In the genomic region with DNA sequence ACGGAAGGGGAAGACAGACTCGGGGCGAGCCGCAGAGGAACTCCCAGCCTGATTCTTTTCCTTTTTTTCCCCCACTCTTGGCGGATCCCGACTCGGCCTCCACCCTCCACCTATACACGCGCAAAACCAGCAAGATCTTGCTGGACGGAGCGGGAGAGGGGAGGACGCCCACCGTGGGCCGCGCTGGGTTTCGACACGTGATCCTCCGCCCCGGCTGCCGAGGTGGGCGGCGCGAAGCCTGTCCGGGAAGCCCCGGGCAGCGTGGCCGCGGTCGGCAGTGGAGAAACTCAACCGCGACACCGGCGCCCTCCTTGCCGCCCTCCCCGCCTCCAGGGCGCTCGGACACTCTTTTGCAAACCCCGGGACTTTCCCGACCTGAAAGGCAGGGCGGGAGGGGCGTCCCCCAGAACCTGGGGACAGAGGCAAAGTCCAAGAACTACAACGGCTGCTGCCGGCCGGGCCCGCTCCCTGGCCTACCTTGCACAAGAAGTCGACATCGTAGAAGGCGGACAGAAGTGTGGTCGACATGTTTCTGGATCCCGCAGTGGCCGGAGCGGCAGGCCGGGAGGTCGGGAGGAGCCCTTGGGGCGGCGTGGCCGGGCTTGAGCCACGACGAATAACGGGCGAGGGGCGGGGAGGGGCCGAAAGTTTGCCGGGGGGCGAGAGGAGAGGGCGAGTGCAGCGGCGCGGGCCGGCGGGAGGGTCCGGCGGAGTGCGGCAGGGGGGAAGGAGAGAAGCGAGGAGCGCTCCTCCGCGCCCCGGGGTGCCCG, we compare ENCODE assay signal across 1 cellular context.
A peak's percentile ranks its signal among the peaks of the same experiment; 100 is the strongest.
TF ChIP-seq lines count a peak whose summit lies in the region.

No MANE protein-coding gene starts in this region.

TF ChIP-seq in HepG2, 621 proteins besides CTCF, POLR2A, EP300 and RAD21 (continued from another document and continues in another):
- TF ChIP-seq LCORL (IDR thresholded peaks at IDR 0.05) (no peak), LCORL (CRISPR knock-in tag; IDR thresholded peaks at IDR 0.05) (peak; percentile 80), ZFX (CRISPR knock-in tag; IDR thresholded peaks at IDR 0.05; ENCODE audit: low read depth) (peak; percentile 84), ZNF619 (CRISPR knock-in tag; IDR thresholded peaks at IDR 0.05) (no peak), KAT7 (CRISPR knock-in tag; IDR thresholded peaks at IDR 0.05; ENCODE audit: borderline replicate concordance) (peak; percentile 90), NFE2L2 (IDR thresholded peaks at IDR 0.05; ENCODE audit: low read length) (no peak), FOXA1 (IDR thresholded peaks at IDR 0.05) (no peak), FOXA1 (CRISPR knock-in tag; IDR thresholded peaks at IDR 0.05) (no peak), ZNF484 (CRISPR knock-in tag; IDR thresholded peaks at IDR 0.05; ENCODE audit: borderline replicate concordance, low read depth) (peak; percentile 71), SPEN (CRISPR knock-in tag; IDR thresholded peaks at IDR 0.05; ENCODE audit: low read depth) (peak; percentile 63), ZMYM3 (CRISPR knock-in tag; IDR thresholded peaks at IDR 0.05) (no peak; the same call in 1 of the 2 replicates), ZNF569 (CRISPR knock-in tag; IDR thresholded peaks at IDR 0.05; ENCODE audit: borderline replicate concordance) (no peak), SUZ12 (IDR thresholded peaks at IDR 0.05; ENCODE audit: low read depth, low read length) (no peak), MEIS1 (CRISPR knock-in tag; IDR thresholded peaks at IDR 0.05; ENCODE audit: borderline replicate concordance) (no peak; the same call in 1 of the 2 replicates), KDM5A (IDR thresholded peaks at IDR 0.05; ENCODE audit: borderline replicate concordance, low read length) (no peak), ARNT2 (CRISPR knock-in tag; IDR thresholded peaks at IDR 0.05; ENCODE audit: low read depth) (no peak; the same call in none of the 2 replicates), ZNF3 (CRISPR knock-in tag; IDR thresholded peaks at IDR 0.05) (no peak), SMAD1 (CRISPR knock-in tag; IDR thresholded peaks at IDR 0.05; ENCODE audit: borderline replicate concordance, low read depth) (no peak), ZNF460 (CRISPR knock-in tag; IDR thresholded peaks at IDR 0.05; ENCODE audit: borderline replicate concordance) (no peak), IKZF1 (IDR thresholded peaks at IDR 0.05) (no peak), NBN (conservative IDR thresholded peaks at IDR 0.05) (no peak), ZNF878 (CRISPR knock-in tag; IDR thresholded peaks at IDR 0.05) (no peak), ZNF703 (CRISPR knock-in tag; IDR thresholded peaks at IDR 0.05; ENCODE audit: borderline replicate concordance) (no peak), ZNF326 (CRISPR knock-in tag; IDR thresholded peaks at IDR 0.05; ENCODE audit: borderline replicate concordance) (no peak), ZNF354B (CRISPR knock-in tag; IDR thresholded peaks at IDR 0.05) (no peak)
- TF ChIP-seq, protein P1, sequence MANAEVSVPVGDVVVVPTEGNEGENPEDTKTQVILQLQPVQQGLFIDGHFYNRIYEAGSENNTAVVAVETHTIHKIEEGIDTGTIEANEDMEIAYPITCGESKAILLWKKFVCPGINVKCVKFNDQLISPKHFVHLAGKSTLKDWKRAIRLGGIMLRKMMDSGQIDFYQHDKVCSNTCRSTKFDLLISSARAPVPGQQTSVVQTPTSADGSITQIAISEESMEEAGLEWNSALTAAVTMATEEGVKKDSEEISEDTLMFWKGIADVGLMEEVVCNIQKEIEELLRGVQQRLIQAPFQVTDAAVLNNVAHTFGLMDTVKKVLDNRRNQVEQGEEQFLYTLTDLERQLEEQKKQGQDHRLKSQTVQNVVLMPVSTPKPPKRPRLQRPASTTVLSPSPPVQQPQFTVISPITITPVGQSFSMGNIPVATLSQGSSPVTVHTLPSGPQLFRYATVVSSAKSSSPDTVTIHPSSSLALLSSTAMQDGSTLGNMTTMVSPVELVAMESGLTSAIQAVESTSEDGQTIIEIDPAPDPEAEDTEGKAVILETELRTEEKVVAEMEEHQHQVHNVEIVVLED (CRISPR knock-in tag; IDR thresholded peaks at IDR 0.05; ENCODE audit: borderline replicate concordance) = no peak; the same call in 1 of the 2 replicates
- TF ChIP-seq, protein P2, sequence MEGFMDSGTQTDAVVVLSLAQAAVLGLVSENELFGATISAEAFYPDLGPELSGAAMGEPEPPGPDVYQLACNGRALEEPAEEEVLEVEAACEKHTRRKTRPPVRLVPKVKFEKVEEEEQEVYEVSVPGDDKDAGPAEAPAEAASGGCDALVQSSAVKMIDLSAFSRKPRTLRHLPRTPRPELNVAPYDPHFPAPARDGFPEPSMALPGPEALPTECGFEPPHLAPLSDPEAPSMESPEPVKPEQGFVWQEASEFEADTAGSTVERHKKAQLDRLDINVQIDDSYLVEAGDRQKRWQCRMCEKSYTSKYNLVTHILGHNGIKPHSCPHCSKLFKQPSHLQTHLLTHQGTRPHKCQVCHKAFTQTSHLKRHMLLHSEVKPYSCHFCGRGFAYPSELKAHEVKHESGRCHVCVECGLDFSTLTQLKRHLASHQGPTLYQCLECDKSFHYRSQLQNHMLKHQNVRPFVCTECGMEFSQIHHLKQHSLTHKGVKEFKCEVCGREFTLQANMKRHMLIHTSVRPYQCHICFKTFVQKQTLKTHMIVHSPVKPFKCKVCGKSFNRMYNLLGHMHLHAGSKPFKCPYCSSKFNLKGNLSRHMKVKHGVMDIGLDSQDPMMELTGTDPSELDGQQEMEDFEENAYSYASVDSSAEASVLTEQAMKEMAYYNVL (CRISPR knock-in tag; IDR thresholded peaks at IDR 0.05; ENCODE audit: borderline replicate concordance) = no peak
- TF ChIP-seq, protein P3, sequence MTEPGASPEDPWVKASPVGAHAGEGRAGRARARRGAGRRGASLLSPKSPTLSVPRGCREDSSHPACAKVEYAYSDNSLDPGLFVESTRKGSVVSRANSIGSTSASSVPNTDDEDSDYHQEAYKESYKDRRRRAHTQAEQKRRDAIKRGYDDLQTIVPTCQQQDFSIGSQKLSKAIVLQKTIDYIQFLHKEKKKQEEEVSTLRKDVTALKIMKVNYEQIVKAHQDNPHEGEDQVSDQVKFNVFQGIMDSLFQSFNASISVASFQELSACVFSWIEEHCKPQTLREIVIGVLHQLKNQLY (CRISPR knock-in tag; IDR thresholded peaks at IDR 0.05) = 0 out of 2 replicates have a peak, but pooled peaks have one; percentile 11
- TF ChIP-seq, protein P4, sequence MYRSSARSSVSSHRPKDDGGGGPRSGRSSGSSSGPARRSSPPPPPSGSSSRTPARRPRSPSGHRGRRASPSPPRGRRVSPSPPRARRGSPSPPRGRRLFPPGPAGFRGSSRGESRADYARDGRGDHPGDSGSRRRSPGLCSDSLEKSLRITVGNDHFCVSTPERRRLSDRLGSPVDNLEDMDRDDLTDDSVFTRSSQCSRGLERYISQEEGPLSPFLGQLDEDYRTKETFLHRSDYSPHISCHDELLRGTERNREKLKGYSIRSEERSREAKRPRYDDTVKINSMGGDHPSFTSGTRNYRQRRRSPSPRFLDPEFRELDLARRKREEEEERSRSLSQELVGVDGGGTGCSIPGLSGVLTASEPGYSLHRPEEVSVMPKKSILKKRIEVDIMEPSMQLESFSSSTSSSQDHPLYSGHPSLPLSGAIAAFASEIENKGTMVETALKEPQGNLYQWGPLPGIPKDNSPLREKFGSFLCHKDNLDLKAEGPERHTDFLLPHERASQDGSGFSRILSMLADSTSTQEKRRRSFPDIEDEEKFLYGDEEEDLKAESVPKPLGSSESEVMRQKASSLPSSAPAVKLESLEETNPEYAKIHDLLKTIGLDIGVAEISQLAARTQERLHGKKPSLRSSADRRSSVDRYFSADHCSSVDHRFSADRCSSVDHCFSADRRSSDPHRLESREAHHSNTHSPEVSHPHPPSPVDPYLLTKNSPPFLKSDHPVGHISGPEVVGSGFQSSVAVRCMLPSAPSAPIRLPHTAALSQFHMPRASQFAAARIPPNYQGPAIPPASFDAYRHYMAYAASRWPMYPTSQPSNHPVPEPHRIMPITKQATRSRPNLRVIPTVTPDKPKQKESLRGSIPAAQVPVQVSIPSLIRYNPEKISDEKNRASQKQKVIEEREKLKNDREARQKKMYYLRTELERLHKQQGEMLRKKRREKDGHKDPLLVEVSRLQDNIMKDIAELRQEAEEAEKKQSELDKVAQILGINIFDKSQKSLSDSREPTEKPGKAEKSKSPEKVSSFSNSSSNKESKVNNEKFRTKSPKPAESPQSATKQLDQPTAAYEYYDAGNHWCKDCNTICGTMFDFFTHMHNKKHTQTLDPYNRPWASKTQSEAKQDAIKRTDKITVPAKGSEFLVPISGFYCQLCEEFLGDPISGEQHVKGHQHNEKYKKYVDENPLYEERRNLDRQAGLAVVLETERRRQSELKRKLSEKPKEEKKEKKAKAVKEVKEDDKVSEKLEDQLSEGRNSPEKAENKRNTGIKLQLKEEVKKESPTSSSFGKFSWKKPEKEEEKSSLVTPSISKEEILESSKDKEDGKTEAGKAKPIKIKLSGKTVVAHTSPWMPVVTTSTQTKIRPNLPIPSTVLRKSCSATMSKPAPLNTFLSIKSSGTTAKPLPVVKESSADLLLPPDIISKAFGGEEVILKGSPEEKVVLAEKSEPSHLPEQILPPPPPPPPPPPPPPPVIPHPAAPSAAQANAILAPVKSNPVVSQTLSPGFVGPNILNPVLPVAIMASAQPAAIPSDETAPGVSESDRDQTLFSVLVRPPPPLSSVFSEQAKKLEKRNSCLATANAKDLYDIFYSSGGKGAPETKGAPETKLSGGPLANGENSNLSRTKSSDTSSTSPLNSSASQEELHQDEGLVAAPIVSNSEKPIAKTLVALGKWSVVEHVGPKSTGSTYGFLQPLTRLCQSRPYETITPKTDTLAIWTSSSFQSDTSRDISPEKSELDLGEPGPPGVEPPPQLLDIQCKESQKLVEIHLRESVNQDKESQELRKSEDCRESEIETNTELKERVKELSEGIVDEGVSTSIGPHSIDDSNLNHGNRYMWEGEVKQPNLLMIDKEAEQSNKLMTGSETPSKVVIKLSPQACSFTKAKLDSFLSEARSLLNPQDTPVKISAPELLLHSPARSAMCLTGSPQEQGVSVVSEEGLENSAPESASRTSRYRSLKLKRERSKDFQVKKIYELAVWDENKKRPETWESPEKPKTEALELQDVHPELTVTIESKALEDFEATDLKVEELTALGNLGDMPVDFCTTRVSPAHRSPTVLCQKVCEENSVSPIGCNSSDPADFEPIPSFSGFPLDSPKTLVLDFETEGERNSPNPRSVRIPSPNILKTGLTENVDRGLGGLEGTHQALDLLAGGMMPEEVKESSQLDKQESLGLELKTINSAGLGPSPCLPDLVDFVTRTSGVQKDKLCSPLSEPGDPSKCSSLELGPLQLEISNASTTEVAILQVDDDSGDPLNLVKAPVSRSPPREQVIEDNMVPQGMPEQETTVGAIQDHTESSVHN (CRISPR knock-in tag; IDR thresholded peaks at IDR 0.05) = no peak; the same call in 1 of the 2 replicates
- TF ChIP-seq, protein P5, sequence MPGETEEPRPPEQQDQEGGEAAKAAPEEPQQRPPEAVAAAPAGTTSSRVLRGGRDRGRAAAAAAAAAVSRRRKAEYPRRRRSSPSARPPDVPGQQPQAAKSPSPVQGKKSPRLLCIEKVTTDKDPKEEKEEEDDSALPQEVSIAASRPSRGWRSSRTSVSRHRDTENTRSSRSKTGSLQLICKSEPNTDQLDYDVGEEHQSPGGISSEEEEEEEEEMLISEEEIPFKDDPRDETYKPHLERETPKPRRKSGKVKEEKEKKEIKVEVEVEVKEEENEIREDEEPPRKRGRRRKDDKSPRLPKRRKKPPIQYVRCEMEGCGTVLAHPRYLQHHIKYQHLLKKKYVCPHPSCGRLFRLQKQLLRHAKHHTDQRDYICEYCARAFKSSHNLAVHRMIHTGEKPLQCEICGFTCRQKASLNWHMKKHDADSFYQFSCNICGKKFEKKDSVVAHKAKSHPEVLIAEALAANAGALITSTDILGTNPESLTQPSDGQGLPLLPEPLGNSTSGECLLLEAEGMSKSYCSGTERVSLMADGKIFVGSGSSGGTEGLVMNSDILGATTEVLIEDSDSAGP (CRISPR knock-in tag; IDR thresholded peaks at IDR 0.05; ENCODE audit: borderline replicate concordance) = no peak; the same call in 1 of the 2 replicates
- TF ChIP-seq, protein P6, sequence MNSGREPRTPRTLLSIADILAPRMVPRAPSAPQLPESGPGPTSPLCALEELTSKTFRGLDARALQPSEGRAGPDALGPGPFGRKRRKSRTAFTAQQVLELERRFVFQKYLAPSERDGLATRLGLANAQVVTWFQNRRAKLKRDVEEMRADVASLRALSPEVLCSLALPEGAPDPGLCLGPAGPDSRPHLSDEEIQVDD (CRISPR knock-in tag; IDR thresholded peaks at IDR 0.05; ENCODE audit: borderline replicate concordance) = peak; percentile 55; the same call in 1 of the 2 replicates
- TF ChIP-seq, protein P7, sequence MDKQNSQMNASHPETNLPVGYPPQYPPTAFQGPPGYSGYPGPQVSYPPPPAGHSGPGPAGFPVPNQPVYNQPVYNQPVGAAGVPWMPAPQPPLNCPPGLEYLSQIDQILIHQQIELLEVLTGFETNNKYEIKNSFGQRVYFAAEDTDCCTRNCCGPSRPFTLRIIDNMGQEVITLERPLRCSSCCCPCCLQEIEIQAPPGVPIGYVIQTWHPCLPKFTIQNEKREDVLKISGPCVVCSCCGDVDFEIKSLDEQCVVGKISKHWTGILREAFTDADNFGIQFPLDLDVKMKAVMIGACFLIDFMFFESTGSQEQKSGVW (CRISPR knock-in tag; IDR thresholded peaks at IDR 0.05; ENCODE audit: borderline replicate concordance) = no peak
- TF ChIP-seq, protein P8, sequence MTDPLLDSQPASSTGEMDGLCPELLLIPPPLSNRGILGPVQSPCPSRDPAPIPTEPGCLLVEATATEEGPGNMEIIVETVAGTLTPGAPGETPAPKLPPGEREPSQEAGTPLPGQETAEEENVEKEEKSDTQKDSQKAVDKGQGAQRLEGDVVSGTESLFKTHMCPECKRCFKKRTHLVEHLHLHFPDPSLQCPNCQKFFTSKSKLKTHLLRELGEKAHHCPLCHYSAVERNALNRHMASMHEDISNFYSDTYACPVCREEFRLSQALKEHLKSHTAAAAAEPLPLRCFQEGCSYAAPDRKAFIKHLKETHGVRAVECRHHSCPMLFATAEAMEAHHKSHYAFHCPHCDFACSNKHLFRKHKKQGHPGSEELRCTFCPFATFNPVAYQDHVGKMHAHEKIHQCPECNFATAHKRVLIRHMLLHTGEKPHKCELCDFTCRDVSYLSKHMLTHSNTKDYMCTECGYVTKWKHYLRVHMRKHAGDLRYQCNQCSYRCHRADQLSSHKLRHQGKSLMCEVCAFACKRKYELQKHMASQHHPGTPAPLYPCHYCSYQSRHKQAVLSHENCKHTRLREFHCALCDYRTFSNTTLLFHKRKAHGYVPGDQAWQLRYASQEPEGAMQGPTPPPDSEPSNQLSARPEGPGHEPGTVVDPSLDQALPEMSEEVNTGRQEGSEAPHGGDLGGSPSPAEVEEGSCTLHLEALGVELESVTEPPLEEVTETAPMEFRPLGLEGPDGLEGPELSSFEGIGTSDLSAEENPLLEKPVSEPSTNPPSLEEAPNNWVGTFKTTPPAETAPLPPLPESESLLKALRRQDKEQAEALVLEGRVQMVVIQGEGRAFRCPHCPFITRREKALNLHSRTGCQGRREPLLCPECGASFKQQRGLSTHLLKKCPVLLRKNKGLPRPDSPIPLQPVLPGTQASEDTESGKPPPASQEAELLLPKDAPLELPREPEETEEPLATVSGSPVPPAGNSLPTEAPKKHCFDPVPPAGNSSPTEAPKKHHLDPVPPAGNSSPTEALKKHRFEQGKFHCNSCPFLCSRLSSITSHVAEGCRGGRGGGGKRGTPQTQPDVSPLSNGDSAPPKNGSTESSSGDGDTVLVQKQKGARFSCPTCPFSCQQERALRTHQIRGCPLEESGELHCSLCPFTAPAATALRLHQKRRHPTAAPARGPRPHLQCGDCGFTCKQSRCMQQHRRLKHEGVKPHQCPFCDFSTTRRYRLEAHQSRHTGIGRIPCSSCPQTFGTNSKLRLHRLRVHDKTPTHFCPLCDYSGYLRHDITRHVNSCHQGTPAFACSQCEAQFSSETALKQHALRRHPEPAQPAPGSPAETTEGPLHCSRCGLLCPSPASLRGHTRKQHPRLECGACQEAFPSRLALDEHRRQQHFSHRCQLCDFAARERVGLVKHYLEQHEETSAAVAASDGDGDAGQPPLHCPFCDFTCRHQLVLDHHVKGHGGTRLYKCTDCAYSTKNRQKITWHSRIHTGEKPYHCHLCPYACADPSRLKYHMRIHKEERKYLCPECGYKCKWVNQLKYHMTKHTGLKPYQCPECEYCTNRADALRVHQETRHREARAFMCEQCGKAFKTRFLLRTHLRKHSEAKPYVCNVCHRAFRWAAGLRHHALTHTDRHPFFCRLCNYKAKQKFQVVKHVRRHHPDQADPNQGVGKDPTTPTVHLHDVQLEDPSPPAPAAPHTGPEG (CRISPR knock-in tag; IDR thresholded peaks at IDR 0.05) = no peak
